Comparison of ENCODE assay signal across 1 cellular context in genomic region chr1:51990478-51990965, GRCh38.
TF ChIP-seq lines count a peak whose summit lies in the region.

Gene RAB3B (minus strand): TSS chr1:51990700. CDS start chr1:51977117, 13,583 bp downstream.

TF ChIP-seq in K562, 482 proteins besides CTCF, POLR2A, EP300 and RAD21 (continued from another document and continues in another):
- TF ChIP-seq KAT7 (CRISPR knock-in tag; IDR thresholded peaks at IDR 0.05; ENCODE audit: borderline replicate concordance): 0 out of 2 replicates have a peak, but pooled peaks have one; percentile 41
- TF ChIP-seq HMGN3 (IDR thresholded peaks at IDR 0.05; ENCODE audit: borderline replicate concordance, extremely low read depth, insufficient read length, low read depth, low read length): peak; percentile 62
- no peak for TF ChIP-seq ZNF583 (CRISPR knock-in tag; IDR thresholded peaks at IDR 0.05)
- TF ChIP-seq, protein P1, sequence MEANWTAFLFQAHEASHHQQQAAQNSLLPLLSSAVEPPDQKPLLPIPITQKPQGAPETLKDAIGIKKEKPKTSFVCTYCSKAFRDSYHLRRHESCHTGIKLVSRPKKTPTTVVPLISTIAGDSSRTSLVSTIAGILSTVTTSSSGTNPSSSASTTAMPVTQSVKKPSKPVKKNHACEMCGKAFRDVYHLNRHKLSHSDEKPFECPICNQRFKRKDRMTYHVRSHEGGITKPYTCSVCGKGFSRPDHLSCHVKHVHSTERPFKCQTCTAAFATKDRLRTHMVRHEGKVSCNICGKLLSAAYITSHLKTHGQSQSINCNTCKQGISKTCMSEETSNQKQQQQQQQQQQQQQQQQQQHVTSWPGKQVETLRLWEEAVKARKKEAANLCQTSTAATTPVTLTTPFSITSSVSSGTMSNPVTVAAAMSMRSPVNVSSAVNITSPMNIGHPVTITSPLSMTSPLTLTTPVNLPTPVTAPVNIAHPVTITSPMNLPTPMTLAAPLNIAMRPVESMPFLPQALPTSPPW (CRISPR knock-in tag; IDR thresholded peaks at IDR 0.05): peak; percentile 12; the same call in 1 of the 2 replicates
- TF ChIP-seq POLR2G (IDR thresholded peaks at IDR 0.05; ENCODE audit: low read depth, low read length): peak; percentile 68
- TF ChIP-seq, protein P2, sequence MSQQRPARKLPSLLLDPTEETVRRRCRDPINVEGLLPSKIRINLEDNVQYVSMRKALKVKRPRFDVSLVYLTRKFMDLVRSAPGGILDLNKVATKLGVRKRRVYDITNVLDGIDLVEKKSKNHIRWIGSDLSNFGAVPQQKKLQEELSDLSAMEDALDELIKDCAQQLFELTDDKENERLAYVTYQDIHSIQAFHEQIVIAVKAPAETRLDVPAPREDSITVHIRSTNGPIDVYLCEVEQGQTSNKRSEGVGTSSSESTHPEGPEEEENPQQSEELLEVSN (IDR thresholded peaks at IDR 0.05; ENCODE audit: borderline replicate concordance in 1 of 2, extremely low read depth in 1 of 2, insufficient read depth in 1 of 2, insufficient read length in 1 of 2, low read depth in 1 of 2, low read length in 1 of 2, poor library complexity in 1 of 2, severe bottlenecking in 1 of 2): peak in 1 of 2 experiments; percentile 44
- peak in 1 of 2 experiments; percentile 45; a peak in 2 of 4 replicates for TF ChIP-seq KDM1A (IDR thresholded peaks at IDR 0.05)
- TF ChIP-seq RHOXF2B (CRISPR knock-in tag; conservative IDR thresholded peaks at IDR 0.05): no peak
- TF ChIP-seq, protein P3, sequence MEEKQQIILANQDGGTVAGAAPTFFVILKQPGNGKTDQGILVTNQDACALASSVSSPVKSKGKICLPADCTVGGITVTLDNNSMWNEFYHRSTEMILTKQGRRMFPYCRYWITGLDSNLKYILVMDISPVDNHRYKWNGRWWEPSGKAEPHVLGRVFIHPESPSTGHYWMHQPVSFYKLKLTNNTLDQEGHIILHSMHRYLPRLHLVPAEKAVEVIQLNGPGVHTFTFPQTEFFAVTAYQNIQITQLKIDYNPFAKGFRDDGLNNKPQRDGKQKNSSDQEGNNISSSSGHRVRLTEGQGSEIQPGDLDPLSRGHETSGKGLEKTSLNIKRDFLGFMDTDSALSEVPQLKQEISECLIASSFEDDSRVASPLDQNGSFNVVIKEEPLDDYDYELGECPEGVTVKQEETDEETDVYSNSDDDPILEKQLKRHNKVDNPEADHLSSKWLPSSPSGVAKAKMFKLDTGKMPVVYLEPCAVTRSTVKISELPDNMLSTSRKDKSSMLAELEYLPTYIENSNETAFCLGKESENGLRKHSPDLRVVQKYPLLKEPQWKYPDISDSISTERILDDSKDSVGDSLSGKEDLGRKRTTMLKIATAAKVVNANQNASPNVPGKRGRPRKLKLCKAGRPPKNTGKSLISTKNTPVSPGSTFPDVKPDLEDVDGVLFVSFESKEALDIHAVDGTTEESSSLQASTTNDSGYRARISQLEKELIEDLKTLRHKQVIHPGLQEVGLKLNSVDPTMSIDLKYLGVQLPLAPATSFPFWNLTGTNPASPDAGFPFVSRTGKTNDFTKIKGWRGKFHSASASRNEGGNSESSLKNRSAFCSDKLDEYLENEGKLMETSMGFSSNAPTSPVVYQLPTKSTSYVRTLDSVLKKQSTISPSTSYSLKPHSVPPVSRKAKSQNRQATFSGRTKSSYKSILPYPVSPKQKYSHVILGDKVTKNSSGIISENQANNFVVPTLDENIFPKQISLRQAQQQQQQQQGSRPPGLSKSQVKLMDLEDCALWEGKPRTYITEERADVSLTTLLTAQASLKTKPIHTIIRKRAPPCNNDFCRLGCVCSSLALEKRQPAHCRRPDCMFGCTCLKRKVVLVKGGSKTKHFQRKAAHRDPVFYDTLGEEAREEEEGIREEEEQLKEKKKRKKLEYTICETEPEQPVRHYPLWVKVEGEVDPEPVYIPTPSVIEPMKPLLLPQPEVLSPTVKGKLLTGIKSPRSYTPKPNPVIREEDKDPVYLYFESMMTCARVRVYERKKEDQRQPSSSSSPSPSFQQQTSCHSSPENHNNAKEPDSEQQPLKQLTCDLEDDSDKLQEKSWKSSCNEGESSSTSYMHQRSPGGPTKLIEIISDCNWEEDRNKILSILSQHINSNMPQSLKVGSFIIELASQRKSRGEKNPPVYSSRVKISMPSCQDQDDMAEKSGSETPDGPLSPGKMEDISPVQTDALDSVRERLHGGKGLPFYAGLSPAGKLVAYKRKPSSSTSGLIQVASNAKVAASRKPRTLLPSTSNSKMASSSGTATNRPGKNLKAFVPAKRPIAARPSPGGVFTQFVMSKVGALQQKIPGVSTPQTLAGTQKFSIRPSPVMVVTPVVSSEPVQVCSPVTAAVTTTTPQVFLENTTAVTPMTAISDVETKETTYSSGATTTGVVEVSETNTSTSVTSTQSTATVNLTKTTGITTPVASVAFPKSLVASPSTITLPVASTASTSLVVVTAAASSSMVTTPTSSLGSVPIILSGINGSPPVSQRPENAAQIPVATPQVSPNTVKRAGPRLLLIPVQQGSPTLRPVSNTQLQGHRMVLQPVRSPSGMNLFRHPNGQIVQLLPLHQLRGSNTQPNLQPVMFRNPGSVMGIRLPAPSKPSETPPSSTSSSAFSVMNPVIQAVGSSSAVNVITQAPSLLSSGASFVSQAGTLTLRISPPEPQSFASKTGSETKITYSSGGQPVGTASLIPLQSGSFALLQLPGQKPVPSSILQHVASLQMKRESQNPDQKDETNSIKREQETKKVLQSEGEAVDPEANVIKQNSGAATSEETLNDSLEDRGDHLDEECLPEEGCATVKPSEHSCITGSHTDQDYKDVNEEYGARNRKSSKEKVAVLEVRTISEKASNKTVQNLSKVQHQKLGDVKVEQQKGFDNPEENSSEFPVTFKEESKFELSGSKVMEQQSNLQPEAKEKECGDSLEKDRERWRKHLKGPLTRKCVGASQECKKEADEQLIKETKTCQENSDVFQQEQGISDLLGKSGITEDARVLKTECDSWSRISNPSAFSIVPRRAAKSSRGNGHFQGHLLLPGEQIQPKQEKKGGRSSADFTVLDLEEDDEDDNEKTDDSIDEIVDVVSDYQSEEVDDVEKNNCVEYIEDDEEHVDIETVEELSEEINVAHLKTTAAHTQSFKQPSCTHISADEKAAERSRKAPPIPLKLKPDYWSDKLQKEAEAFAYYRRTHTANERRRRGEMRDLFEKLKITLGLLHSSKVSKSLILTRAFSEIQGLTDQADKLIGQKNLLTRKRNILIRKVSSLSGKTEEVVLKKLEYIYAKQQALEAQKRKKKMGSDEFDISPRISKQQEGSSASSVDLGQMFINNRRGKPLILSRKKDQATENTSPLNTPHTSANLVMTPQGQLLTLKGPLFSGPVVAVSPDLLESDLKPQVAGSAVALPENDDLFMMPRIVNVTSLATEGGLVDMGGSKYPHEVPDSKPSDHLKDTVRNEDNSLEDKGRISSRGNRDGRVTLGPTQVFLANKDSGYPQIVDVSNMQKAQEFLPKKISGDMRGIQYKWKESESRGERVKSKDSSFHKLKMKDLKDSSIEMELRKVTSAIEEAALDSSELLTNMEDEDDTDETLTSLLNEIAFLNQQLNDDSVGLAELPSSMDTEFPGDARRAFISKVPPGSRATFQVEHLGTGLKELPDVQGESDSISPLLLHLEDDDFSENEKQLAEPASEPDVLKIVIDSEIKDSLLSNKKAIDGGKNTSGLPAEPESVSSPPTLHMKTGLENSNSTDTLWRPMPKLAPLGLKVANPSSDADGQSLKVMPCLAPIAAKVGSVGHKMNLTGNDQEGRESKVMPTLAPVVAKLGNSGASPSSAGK (IDR thresholded peaks at IDR 0.05): no peak
- peak; percentile 43; the same call in 1 of the 2 replicates for TF ChIP-seq NFIC (IDR thresholded peaks at IDR 0.05)
- no peak for TF ChIP-seq SMARCB1 (IDR thresholded peaks at IDR 0.05; ENCODE audit: insufficient read length, low read depth)
- TF ChIP-seq ZNF318 (IDR thresholded peaks at IDR 0.05; ENCODE audit: borderline replicate concordance in 1 of 2, low read depth in 1 of 2): no peak
- no peak for TF ChIP-seq SMARCE1 (IDR thresholded peaks at IDR 0.05)
- TF ChIP-seq MEIS2 (IDR thresholded peaks at IDR 0.05; ENCODE audit: partially characterized antibody): peak; percentile 56
- no peak for TF ChIP-seq EGR1 (conservative IDR thresholded peaks at IDR 0.05)
- TF ChIP-seq GATAD2B (IDR thresholded peaks at IDR 0.05; ENCODE audit: borderline replicate concordance): peak; percentile 49; the same call in 1 of the 2 replicates
- TF ChIP-seq HDGF (IDR thresholded peaks at IDR 0.05): no peak
- TF ChIP-seq SIN3B (IDR thresholded peaks at IDR 0.05; ENCODE audit: low read depth): no peak
- TF ChIP-seq ZNF699 (CRISPR knock-in tag; IDR thresholded peaks at IDR 0.05; ENCODE audit: insufficient replicate concordance): no peak
- no peak for TF ChIP-seq NFXL1 (CRISPR knock-in tag; IDR thresholded peaks at IDR 0.05)
- peak; percentile 33; the same call in 1 of the 2 replicates for TF ChIP-seq L3MBTL2 (IDR thresholded peaks at IDR 0.05)
- no peak for TF ChIP-seq ELF4 (CRISPR knock-in tag; IDR thresholded peaks at IDR 0.05)
- TF ChIP-seq REST (CRISPR knock-in tag; IDR thresholded peaks at IDR 0.05; ENCODE audit: low read depth): no peak
- TF ChIP-seq HDAC8 (tag; IDR thresholded peaks at IDR 0.05): no peak
- TF ChIP-seq FOXM1 (IDR thresholded peaks at IDR 0.05; ENCODE audit: low read depth): no peak
- no peak for TF ChIP-seq FOXM1 (CRISPR knock-in tag; IDR thresholded peaks at IDR 0.05; ENCODE audit: low read depth)
- peak; percentile 22; the same call in 1 of the 2 replicates for TF ChIP-seq PHF8 (IDR thresholded peaks at IDR 0.05; ENCODE audit: borderline replicate concordance, low read length)
- no peak for TF ChIP-seq ZBTB1 (CRISPR knock-in tag; IDR thresholded peaks at IDR 0.05; ENCODE audit: borderline replicate concordance, low read depth)
